1 cellular context compared by ENCODE assay signal in the genomic region with DNA sequence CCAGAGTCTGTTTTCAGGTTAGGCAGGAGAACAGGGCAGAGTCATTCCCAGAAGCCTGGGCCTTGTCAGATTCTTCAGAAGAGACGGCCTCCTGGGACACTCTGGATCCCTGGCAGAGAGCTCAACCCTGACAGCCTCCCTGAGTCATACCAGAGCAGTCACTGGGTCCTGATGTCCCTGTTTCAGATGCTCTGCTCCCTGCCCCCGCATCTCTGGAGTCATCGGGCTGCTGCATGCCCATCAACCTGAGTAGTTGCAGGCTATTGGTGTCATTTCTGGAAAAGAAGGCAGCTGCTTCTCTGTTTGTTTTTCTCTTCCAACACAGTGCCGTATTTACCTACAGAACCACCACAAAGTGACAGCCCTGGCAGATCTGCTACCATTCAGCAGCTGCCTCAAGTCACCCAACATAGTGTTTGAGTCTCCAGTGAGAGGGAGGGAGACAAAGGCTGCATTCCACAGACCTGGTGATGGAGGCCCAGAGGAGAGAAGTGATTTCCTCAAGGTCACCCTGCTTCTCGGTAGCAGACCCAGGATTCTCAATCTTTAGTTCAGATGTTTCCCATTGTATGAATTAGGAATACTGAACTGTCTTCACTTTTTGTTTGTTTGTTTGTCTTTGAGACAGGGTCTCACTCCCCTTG.
TF ChIP-seq lines count a peak whose summit lies in the region.

No MANE protein-coding gene starts in this region.

TF ChIP-seq in K562, 482 proteins besides CTCF, POLR2A, EP300 and RAD21 (continued from another document):
- TF ChIP-seq, protein P1, sequence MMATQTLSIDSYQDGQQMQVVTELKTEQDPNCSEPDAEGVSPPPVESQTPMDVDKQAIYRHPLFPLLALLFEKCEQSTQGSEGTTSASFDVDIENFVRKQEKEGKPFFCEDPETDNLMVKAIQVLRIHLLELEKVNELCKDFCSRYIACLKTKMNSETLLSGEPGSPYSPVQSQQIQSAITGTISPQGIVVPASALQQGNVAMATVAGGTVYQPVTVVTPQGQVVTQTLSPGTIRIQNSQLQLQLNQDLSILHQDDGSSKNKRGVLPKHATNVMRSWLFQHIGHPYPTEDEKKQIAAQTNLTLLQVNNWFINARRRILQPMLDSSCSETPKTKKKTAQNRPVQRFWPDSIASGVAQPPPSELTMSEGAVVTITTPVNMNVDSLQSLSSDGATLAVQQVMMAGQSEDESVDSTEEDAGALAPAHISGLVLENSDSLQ (IDR thresholded peaks at IDR 0.05), result peak; percentile 63
- TF ChIP-seq MEIS2 (IDR thresholded peaks at IDR 0.05; ENCODE audit: partially characterized antibody), result peak; percentile 11
- TF ChIP-seq ARHGAP35 (IDR thresholded peaks at IDR 0.05; ENCODE audit: partially characterized antibody), result no peak
- peak; percentile 43; the same call in 1 of the 2 replicates for TF ChIP-seq EGR1 (conservative IDR thresholded peaks at IDR 0.05)
- TF ChIP-seq CTBP1 (IDR thresholded peaks at IDR 0.05; ENCODE audit: borderline replicate concordance), result peak; percentile 58
- TF ChIP-seq TCFL5 (CRISPR knock-in tag; conservative IDR thresholded peaks at IDR 0.05), result no peak
- no peak for TF ChIP-seq SMARCC2 (IDR thresholded peaks at IDR 0.05; ENCODE audit: low read depth)
- 0 out of 4 replicates have a peak, but pooled peaks of 1 of the 2 experiments have one; percentile 18 for TF ChIP-seq RCOR1 (IDR thresholded peaks at IDR 0.05; ENCODE audit: borderline replicate concordance in 1 of 2, low read depth in 2 of 2, low read length in 2 of 2)
- peak; percentile 53 for TF ChIP-seq FOSL1 (tag; conservative IDR thresholded peaks at IDR 0.05)
- TF ChIP-seq, protein P2, sequence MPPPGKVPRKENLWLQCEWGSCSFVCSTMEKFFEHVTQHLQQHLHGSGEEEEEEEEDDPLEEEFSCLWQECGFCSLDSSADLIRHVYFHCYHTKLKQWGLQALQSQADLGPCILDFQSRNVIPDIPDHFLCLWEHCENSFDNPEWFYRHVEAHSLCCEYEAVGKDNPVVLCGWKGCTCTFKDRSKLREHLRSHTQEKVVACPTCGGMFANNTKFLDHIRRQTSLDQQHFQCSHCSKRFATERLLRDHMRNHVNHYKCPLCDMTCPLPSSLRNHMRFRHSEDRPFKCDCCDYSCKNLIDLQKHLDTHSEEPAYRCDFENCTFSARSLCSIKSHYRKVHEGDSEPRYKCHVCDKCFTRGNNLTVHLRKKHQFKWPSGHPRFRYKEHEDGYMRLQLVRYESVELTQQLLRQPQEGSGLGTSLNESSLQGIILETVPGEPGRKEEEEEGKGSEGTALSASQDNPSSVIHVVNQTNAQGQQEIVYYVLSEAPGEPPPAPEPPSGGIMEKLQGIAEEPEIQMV (tag; conservative IDR thresholded peaks at IDR 0.05; ENCODE audit: low read depth), result no peak
- no peak for TF ChIP-seq ZNF133 (CRISPR knock-in tag; IDR thresholded peaks at IDR 0.05)
- TF ChIP-seq RB1 (IDR thresholded peaks at IDR 0.05; ENCODE audit: low read depth), result no peak
- TF ChIP-seq NRF1 (conservative IDR thresholded peaks at IDR 0.05 in 1 of 2, IDR thresholded peaks at IDR 0.05 in 1 of 2), result 0 out of 4 replicates have a peak, but pooled peaks of 1 of the 2 experiments have one; percentile 18
- TF ChIP-seq SNRNP70 (optimal IDR thresholded peaks at IDR 0.05; ENCODE audit: low read depth, low read length), result no peak
- TF ChIP-seq KDM1A (IDR thresholded peaks at IDR 0.05), result peak in 1 of 2 experiments; percentile 20; a peak in 1 of 4 replicates
- TF ChIP-seq, protein P3, sequence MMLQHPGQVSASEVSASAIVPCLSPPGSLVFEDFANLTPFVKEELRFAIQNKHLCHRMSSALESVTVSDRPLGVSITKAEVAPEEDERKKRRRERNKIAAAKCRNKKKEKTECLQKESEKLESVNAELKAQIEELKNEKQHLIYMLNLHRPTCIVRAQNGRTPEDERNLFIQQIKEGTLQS (IDR thresholded peaks at IDR 0.05), result peak; percentile 57
- TF ChIP-seq, protein P3 (CRISPR knock-in tag; conservative IDR thresholded peaks at IDR 0.05), result no peak
- no peak for TF ChIP-seq CXXC5 (CRISPR knock-in tag; IDR thresholded peaks at IDR 0.05)
